Comparison of ENCODE assay signal across 1 cellular context in the genomic region with DNA sequence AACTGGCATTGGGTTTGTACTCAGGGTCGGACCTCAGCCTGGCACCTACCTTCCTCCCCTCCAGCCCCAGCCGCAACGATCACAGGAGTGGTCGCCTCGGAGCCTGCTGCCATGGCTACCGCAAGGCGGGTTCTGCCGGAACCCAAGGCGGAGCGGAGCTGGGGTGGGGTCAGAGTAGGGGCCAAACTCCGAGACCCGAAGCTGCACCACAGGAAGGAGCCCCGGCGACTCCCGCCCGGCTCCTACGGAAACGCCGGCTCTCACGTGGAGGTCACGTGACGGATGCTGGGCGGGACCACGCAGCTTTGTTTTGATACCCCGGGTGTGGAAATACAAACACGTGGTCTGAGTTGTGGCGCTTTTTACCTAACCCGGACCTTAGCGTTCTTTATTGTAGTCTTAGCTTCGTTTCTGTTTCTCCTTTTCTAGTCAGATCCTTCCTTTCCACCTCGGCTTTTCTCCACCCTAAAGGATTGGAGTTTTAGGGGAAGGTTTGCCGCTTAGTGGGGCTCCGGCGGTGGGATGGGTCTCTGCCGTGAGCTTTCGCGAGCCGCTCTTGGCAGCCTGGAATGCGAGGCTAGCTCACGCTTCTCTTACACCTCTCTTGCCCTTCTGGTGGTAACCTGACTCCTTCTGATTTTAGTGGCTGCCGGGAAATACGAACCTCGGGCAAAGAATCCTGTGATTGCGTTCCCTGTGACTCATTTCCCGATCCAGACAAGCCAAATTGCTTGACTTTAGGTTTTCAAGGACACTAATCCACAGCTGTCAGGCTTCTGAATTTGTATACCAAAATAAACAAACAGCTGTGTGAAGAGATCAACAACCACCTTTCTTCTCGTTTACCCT.
TF ChIP-seq lines count a peak whose summit lies in the region.

TSS of gene HSPBAP1 (minus strand) at position 264 of the 849 bp plus-strand sequence. CDS start at position 113, 151 bp downstream.

TF ChIP-seq in HepG2, 621 proteins besides CTCF, POLR2A, EP300 and RAD21 (continued from another document and continues in another):
- TF ChIP-seq ZNF577 (CRISPR knock-in tag; IDR thresholded peaks at IDR 0.05; ENCODE audit: borderline replicate concordance, low read depth) = no peak
- TF ChIP-seq ASH2L (IDR thresholded peaks at IDR 0.05; ENCODE audit: insufficient read length, low read depth, low read length) = peak; percentile 19
- no peak for TF ChIP-seq ZNF598 (CRISPR knock-in tag; IDR thresholded peaks at IDR 0.05; ENCODE audit: borderline replicate concordance)
- peak; percentile 44 for TF ChIP-seq U2AF1 (optimal IDR thresholded peaks at IDR 0.05; ENCODE audit: low read depth, low read length)
- 0 out of 2 replicates have a peak, but pooled peaks have one; percentile 25 for TF ChIP-seq ZNF547 (CRISPR knock-in tag; IDR thresholded peaks at IDR 0.05)
- TF ChIP-seq NRL (CRISPR knock-in tag; IDR thresholded peaks at IDR 0.05; ENCODE audit: borderline replicate concordance) = peak; percentile 84; the same call in 1 of the 2 replicates
- 0 out of 2 replicates have a peak, but pooled peaks have one; percentile 56 for TF ChIP-seq KLF12 (CRISPR knock-in tag; IDR thresholded peaks at IDR 0.05; ENCODE audit: borderline replicate concordance)
- TF ChIP-seq ZNF792 (CRISPR knock-in tag; IDR thresholded peaks at IDR 0.05) = no peak; the same call in 1 of the 2 replicates
- no peak for TF ChIP-seq MYPOP (CRISPR knock-in tag; IDR thresholded peaks at IDR 0.05)
- TF ChIP-seq JUN (CRISPR knock-in tag; IDR thresholded peaks at IDR 0.05) = no peak; the same call in 1 of the 2 replicates
- no peak; the same call in 1 of the 2 replicates for TF ChIP-seq ZNF652 (CRISPR knock-in tag; IDR thresholded peaks at IDR 0.05; ENCODE audit: borderline replicate concordance, low read depth)
- TF ChIP-seq SRSF1 (optimal IDR thresholded peaks at IDR 0.05; ENCODE audit: low read depth, low read length) = no peak
- TF ChIP-seq ISX (CRISPR knock-in tag; conservative IDR thresholded peaks at IDR 0.05) = no peak
- no peak; the same call in 1 of the 2 replicates for TF ChIP-seq PPARG (CRISPR knock-in tag; conservative IDR thresholded peaks at IDR 0.05)
- no peak for TF ChIP-seq NFIB (CRISPR knock-in tag; IDR thresholded peaks at IDR 0.05; ENCODE audit: borderline replicate concordance)
- no peak for TF ChIP-seq SNRNP70 (IDR thresholded peaks at IDR 0.05; ENCODE audit: low read depth, low read length)
- TF ChIP-seq ZNF607 (CRISPR knock-in tag; IDR thresholded peaks at IDR 0.05; ENCODE audit: borderline replicate concordance) = peak; percentile 44; the same call in 1 of the 2 replicates
- peak; percentile 33; the same call in 1 of the 2 replicates for TF ChIP-seq BRF2 (CRISPR knock-in tag; IDR thresholded peaks at IDR 0.05)
- peak; percentile 94; the same call in 1 of the 2 replicates for TF ChIP-seq ZNF253 (CRISPR knock-in tag; IDR thresholded peaks at IDR 0.05; ENCODE audit: borderline replicate concordance)
- peak; percentile 47; the same call in 1 of the 2 replicates for TF ChIP-seq ZNF639 (CRISPR knock-in tag; conservative IDR thresholded peaks at IDR 0.05)
- no peak for TF ChIP-seq MLLT10 (CRISPR knock-in tag; IDR thresholded peaks at IDR 0.05)
- peak; percentile 87 for TF ChIP-seq ZNF501 (CRISPR knock-in tag; IDR thresholded peaks at IDR 0.05)
- 0 out of 2 replicates have a peak, but pooled peaks have one; percentile 53 for TF ChIP-seq ZSCAN12 (CRISPR knock-in tag; IDR thresholded peaks at IDR 0.05)
- no peak for TF ChIP-seq JDP2 (CRISPR knock-in tag; IDR thresholded peaks at IDR 0.05; ENCODE audit: borderline replicate concordance)
- no peak for TF ChIP-seq ZNF136 (CRISPR knock-in tag; IDR thresholded peaks at IDR 0.05; ENCODE audit: low read depth)
- peak; percentile 5; the same call in 1 of the 2 replicates for TF ChIP-seq ZNF331 (CRISPR knock-in tag; IDR thresholded peaks at IDR 0.05)
- TF ChIP-seq ZNF850 (CRISPR knock-in tag; conservative IDR thresholded peaks at IDR 0.05) = no peak
- peak; percentile 97 for TF ChIP-seq SIN3A (IDR thresholded peaks at IDR 0.05; ENCODE audit: borderline replicate concordance, low read depth, low read length)
- no peak for TF ChIP-seq ZNF180 (CRISPR knock-in tag; IDR thresholded peaks at IDR 0.05; ENCODE audit: borderline replicate concordance, low read depth)
- peak; percentile 32; the same call in 1 of the 2 replicates for TF ChIP-seq ZNF275 (CRISPR knock-in tag; IDR thresholded peaks at IDR 0.05; ENCODE audit: borderline replicate concordance)
- TF ChIP-seq KMT2A (CRISPR knock-in tag; IDR thresholded peaks at IDR 0.05) = peak; percentile 49; the same call in 1 of the 2 replicates
- TF ChIP-seq, protein P1, sequence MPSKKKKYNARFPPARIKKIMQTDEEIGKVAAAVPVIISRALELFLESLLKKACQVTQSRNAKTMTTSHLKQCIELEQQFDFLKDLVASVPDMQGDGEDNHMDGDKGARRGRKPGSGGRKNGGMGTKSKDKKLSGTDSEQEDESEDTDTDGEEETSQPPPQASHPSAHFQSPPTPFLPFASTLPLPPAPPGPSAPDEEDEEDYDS (CRISPR knock-in tag; IDR thresholded peaks at IDR 0.05) = peak; percentile 13; the same call in 1 of the 2 replicates
- TF ChIP-seq ISL2 (CRISPR knock-in tag; IDR thresholded peaks at IDR 0.05) = peak; percentile 65
- no peak for TF ChIP-seq PLRG1 (conservative IDR thresholded peaks at IDR 0.05)
- no peak for TF ChIP-seq ZFP1 (CRISPR knock-in tag; IDR thresholded peaks at IDR 0.05)
- TF ChIP-seq CBX5 (CRISPR knock-in tag; IDR thresholded peaks at IDR 0.05; ENCODE audit: borderline replicate concordance) = peak; percentile 11; the same call in 1 of the 2 replicates
- TF ChIP-seq HNRNPUL1 (IDR thresholded peaks at IDR 0.05; ENCODE audit: low read depth, low read length) = no peak
- peak; percentile 79; the same call in 1 of the 2 replicates for TF ChIP-seq ZNF747 (CRISPR knock-in tag; IDR thresholded peaks at IDR 0.05; ENCODE audit: borderline replicate concordance)
- no peak for TF ChIP-seq IKZF4 (CRISPR knock-in tag; IDR thresholded peaks at IDR 0.05; ENCODE audit: borderline replicate concordance, low read depth, not compliant biosample characterization)
- TF ChIP-seq ZNF704 (CRISPR knock-in tag; IDR thresholded peaks at IDR 0.05; ENCODE audit: borderline replicate concordance) = 0 out of 2 replicates have a peak, but pooled peaks have one; percentile 70
- no peak for TF ChIP-seq ZNF878 (CRISPR knock-in tag; IDR thresholded peaks at IDR 0.05)
- TF ChIP-seq, protein P2, sequence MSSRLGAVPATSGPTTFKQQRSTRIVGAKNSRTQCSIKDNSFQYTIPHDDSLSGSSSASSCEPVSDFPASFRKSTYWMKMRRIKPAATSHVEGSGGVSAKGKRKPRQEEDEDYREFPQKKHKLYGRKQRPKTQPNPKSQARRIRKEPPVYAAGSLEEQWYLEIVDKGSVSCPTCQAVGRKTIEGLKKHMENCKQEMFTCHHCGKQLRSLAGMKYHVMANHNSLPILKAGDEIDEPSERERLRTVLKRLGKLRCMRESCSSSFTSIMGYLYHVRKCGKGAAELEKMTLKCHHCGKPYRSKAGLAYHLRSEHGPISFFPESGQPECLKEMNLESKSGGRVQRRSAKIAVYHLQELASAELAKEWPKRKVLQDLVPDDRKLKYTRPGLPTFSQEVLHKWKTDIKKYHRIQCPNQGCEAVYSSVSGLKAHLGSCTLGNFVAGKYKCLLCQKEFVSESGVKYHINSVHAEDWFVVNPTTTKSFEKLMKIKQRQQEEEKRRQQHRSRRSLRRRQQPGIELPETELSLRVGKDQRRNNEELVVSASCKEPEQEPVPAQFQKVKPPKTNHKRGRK (CRISPR knock-in tag; IDR thresholded peaks at IDR 0.05) = no peak
- peak; percentile 59; the same call in 1 of the 2 replicates for TF ChIP-seq MED1 (CRISPR knock-in tag; IDR thresholded peaks at IDR 0.05)
- no peak for TF ChIP-seq ZNF562 (CRISPR knock-in tag; IDR thresholded peaks at IDR 0.05; ENCODE audit: borderline replicate concordance)
- TF ChIP-seq, protein P3, sequence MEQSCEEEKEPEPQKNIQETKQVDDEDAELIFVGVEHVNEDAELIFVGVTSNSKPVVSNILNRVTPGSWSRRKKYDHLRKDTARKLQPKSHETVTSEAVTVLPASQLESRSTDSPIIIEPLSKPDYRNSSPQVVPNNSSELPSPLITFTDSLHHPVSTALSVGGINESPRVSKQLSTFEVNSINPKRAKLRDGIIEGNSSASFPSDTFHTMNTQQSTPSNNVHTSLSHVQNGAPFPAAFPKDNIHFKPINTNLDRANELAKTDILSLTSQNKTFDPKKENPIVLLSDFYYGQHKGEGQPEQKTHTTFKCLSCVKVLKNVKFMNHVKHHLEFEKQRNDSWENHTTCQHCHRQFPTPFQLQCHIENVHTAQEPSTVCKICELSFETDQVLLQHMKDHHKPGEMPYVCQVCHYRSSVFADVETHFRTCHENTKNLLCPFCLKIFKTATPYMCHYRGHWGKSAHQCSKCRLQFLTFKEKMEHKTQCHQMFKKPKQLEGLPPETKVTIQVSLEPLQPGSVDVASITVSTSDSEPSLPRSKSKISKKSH (CRISPR knock-in tag; IDR thresholded peaks at IDR 0.05; ENCODE audit: borderline replicate concordance) = peak; percentile 54; the same call in 1 of the 2 replicates
- TF ChIP-seq RORA (CRISPR knock-in tag; IDR thresholded peaks at IDR 0.05) = no peak
- no peak for TF ChIP-seq GATA4 (IDR thresholded peaks at IDR 0.05; ENCODE audit: borderline replicate concordance, low read depth)
- TF ChIP-seq, protein P4, sequence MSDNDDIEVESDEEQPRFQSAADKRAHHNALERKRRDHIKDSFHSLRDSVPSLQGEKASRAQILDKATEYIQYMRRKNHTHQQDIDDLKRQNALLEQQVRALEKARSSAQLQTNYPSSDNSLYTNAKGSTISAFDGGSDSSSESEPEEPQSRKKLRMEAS (IDR thresholded peaks at IDR 0.05) = peak; percentile 98
- TF ChIP-seq, protein P5, sequence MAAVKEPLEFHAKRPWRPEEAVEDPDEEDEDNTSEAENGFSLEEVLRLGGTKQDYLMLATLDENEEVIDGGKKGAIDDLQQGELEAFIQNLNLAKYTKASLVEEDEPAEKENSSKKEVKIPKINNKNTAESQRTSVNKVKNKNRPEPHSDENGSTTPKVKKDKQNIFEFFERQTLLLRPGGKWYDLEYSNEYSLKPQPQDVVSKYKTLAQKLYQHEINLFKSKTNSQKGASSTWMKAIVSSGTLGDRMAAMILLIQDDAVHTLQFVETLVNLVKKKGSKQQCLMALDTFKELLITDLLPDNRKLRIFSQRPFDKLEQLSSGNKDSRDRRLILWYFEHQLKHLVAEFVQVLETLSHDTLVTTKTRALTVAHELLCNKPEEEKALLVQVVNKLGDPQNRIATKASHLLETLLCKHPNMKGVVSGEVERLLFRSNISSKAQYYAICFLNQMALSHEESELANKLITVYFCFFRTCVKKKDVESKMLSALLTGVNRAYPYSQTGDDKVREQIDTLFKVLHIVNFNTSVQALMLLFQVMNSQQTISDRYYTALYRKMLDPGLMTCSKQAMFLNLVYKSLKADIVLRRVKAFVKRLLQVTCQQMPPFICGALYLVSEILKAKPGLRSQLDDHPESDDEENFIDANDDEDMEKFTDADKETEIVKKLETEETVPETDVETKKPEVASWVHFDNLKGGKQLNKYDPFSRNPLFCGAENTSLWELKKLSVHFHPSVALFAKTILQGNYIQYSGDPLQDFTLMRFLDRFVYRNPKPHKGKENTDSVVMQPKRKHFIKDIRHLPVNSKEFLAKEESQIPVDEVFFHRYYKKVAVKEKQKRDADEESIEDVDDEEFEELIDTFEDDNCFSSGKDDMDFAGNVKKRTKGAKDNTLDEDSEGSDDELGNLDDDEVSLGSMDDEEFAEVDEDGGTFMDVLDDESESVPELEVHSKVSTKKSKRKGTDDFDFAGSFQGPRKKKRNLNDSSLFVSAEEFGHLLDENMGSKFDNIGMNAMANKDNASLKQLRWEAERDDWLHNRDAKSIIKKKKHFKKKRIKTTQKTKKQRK (IDR thresholded peaks at IDR 0.05; ENCODE audit: low read length) = no peak
- TF ChIP-seq TBP (CRISPR knock-in tag; IDR thresholded peaks at IDR 0.05) = no peak
- TF ChIP-seq SALL1 (CRISPR knock-in tag; IDR thresholded peaks at IDR 0.05) = peak; percentile 85
- TF ChIP-seq CCAR2 (optimal IDR thresholded peaks at IDR 0.05; ENCODE audit: low read depth, low read length) = peak; percentile 38
